Comparison of ENCODE assay signal across 8 cellular contexts in the genomic region with DNA sequence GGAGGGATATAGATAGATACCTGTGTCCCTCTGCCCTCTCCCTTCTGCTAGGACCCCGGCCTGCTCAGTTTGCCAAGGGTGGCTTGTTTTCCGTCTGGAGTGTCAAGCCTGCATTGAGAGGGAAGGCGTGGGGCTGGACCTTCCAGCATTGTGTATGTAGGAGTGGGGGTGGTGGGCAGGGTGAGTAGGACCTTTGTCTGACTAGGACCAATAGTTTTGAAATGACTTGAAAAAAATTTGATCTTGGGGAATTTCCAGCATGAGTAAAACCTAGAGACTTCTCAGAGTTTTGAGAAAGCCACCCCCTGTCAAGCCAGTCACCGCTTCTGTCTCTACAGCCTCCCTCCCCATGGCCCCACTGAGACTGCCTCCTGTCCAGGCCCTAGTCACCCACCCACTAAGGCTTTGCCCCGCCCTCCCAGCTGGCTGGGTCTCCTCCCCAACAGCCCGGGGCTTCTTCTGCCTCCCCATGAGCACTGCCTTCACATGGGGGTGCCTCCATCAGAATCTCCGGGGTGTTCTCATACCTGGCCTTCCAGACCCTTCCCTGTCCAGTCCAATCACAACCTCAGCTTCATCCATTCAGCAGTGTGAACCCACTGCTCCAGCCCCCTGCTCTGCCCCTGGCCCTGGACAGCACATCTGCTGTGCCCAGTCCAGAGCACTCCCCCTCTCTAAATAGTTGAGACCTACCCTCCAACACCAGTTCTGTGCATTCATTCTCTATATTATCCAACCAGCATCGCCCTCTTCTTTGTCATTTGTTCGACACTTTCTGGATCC.
DNase-seq lines count a peak whose midpoint lies in the region; ATAC-seq and TF ChIP-seq lines count a peak whose summit lies in the region.

No MANE protein-coding gene starts in this region.

- ATAC-seq in GM18520 (IDR thresholded peaks at IDR 0.05; ENCODE audit: unreplicated experiment) (peak; percentile 69), HG02610 (IDR thresholded peaks at IDR 0.05; ENCODE audit: unreplicated experiment) (peak; percentile 86), upper lobe of right lung (no peak)

- H3K27me3 ChIP-seq in SJSA1 (replicated peaks) = no peaks in the 10 kb centered on the region
- H3K27me3 ChIP-seq in upper lobe of right lung = no peaks in the 10 kb centered on the region

- H3K4me1 Mint-ChIP-seq in dendritic cell treated with granulocyte-macrophage colony-stimulating factor and Interleukin-4, amounts not matched to agents 40 ng/mL and 50 ng/mL, for 4 days (ENCODE audit: low read depth) = peaks cover 34% of the 10 kb centered on the region

- H3K36me3 ChIP-seq in SJSA1 (no peaks in the 10 kb centered on the region), upper lobe of right lung (no peaks in the 10 kb centered on the region)

- peaks cover 50% of the 10 kb centered on the region for H3K4me1 ChIP-seq in SJSA1 (replicated peaks)
- H3K4me1 ChIP-seq in upper lobe of right lung = no peaks in the 10 kb centered on the region

- DNase-seq in SJSA1 (ENCODE audit: low read depth in 1 of 2, low spot score in 2 of 2) (peak; percentile 89 to 95), D341Med (ENCODE audit: low spot score) (no peak), NCI-H446 treated with DMSO at 0.1 percent for 48 hours (lab: John Stamatoyannopoulos, UW) (no peak), upper lobe of right lung (no peak)
- DNase-seq in stimulated activated CD8-positive, alpha-beta memory T cell treated with anti-CD3 and anti-CD28 coated beads, Interleukin-15, amount 100 ng/mL, for 48 hours (ENCODE audit: low read depth in 2 of 2) = peak; percentile 84 to 90

- H3K4me3 Mint-ChIP-seq in dendritic cell treated with granulocyte-macrophage colony-stimulating factor and Interleukin-4, amounts not matched to agents 40 ng/mL and 50 ng/mL, for 4 days = no peak overlapping the region

- intact Hi-C loops in dendritic cell treated with granulocyte-macrophage colony-stimulating factor and Interleukin-4, amounts not matched to agents 40 ng/mL and 50 ng/mL, for 4 days (cut with micrococcal nuclease) = no loop called here
- intact Hi-C loops in upper lobe of right lung (cut with DNase I) = no loop called here

- H3K9me3 ChIP-seq in SJSA1 (replicated peaks) = no peaks in the 10 kb centered on the region
- no peaks in the 10 kb centered on the region for H3K9me3 ChIP-seq in upper lobe of right lung

- H3K36me3 Mint-ChIP-seq in dendritic cell treated with granulocyte-macrophage colony-stimulating factor and Interleukin-4, amounts not matched to agents 40 ng/mL and 50 ng/mL, for 4 days (ENCODE audit: low read depth) = no peaks in the 10 kb centered on the region

- no peak for TF ChIP-seq CTCF in upper lobe of right lung (IDR thresholded peaks at IDR 0.05)

- peak overlapping the region; percentile 72 for H3K27ac ChIP-seq in SJSA1
- no peak overlapping the region for H3K27ac ChIP-seq in upper lobe of right lung

- no peaks in the 10 kb centered on the region for H3K9me3 Mint-ChIP-seq in dendritic cell treated with granulocyte-macrophage colony-stimulating factor and Interleukin-4, amounts not matched to agents 40 ng/mL and 50 ng/mL, for 4 days

- H3K27me3 Mint-ChIP-seq in dendritic cell treated with granulocyte-macrophage colony-stimulating factor and Interleukin-4, amounts not matched to agents 40 ng/mL and 50 ng/mL, for 4 days = no peaks in the 10 kb centered on the region

- H3K27ac Mint-ChIP-seq in dendritic cell treated with granulocyte-macrophage colony-stimulating factor and Interleukin-4, amounts not matched to agents 40 ng/mL and 50 ng/mL, for 4 days = peak overlapping the region; percentile 14

- H3K4me3 ChIP-seq in SJSA1 (no peak overlapping the region), upper lobe of right lung (no peak overlapping the region)

Comparison
In these comparisons a context has a peak if more than half of its experiments do, and no peak if none do; other contexts are left out.
1. DNase-seq: peak in SJSA1 (2 of 2) and stimulated activated CD8-positive, alpha-beta memory T cell treated with anti-CD3 and anti-CD28 coated beads, Interleukin-15, amount 100 ng/mL, for 48 hours (2 of 2); none in D341Med (single experiment), NCI-H446 treated with DMSO at 0.1 percent for 48 hours (single experiment) and upper lobe of right lung (single experiment).